Comparison of ENCODE assay signal across 8 cellular contexts in the genomic region with DNA sequence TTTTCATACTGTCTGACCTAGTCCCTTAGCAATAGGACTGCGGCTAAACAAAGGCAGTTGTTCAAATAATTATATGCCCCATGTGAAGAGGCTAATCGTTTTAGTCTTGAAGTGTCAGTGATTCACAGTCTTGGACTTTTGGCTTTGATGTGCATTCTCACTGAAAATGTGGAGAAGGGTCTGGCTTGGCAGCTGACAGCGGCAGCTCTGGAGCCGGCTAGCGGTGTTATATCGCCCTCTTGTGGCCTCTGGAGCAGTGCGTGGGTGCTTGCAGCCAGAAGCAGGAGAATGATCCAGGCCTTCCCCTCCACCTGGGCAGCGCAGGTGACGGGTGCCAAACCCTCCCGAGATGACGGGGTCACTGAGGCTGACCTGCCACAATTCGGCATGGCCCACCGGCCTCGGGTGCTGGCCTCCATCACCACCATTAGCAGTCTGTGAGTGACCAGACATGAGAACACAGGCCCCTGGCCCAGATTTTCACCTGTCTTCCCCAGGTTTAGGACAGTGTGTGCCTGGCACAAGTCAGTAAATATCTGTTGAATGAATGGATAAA.
DNase-seq lines count a peak whose midpoint lies in the region; ATAC-seq, FAIRE-seq and TF ChIP-seq lines count a peak whose summit lies in the region.

No MANE protein-coding gene starts in this region.

- no peak for TF ChIP-seq POLR2A in right lobe of liver (IDR thresholded peaks at IDR 0.05)

- intact Hi-C loops in right lobe of liver (cut with DNase I) = loop anchor here (5.0 to 10.0 kb wide), 4 partner anchors 85 to 205 kb away; a partner anchor contains a TSS

- H3K9me3 ChIP-seq in right lobe of liver = no peaks in the 10 kb centered on the region

- peak; percentile 76 for FAIRE-seq in GM19239 (lab: Jason Lieb, UNC)

- POLR2A ChIA-PET in AG04449 (lab: Yijun Ruan, JAX) = no interaction called here

- peak; percentile 45 for DNase-seq in AG04449 (ENCODE audit: low read depth, low spot score)
- peak; percentile 91 for DNase-seq in GM19239 (ENCODE audit: insufficient read length, low spot score)
- DNase-seq in NCI-H2196 treated with DMSO at 0.1 percent for 48 hours (lab: John Stamatoyannopoulos, UW; ENCODE audit: unreplicated experiment) = peak; percentile 32
- peak; percentile 86 for DNase-seq in activated CD4-positive, alpha-beta T cell treated with anti-CD3 and anti-CD28 coated beads for 48 hours
- peak; percentile 79 for DNase-seq in coronary artery (ENCODE audit: low spot score)
- peak; percentile 71 to 76 (median 74) for DNase-seq in right lobe of liver
- peak; percentile 82 for DNase-seq in stimulated activated CD4-positive, alpha-beta T cell treated with anti-CD3 and anti-CD28 coated beads, Interleukin-4, amount 100 ng/mL, for 24 hours

- TF ChIP-seq CTCF in AG04449 (IDR thresholded peaks at IDR 0.05; ENCODE audit: insufficient read depth, low read length, missing control alignments) = peak; percentile 93
- TF ChIP-seq CTCF in coronary artery (IDR thresholded peaks at IDR 0.05) = peak; percentile 98
- TF ChIP-seq CTCF in right lobe of liver (IDR thresholded peaks at IDR 0.05) = peak; percentile 93 to 97 (median 94)

- peak overlapping the region in 1 of 2 donors; percentile 10 for H3K27ac ChIP-seq in coronary artery
- no peak overlapping the region for H3K27ac ChIP-seq in right lobe of liver

- 13% methylated on average over 7 of the region's 14 CpGs for WGBS in right lobe of liver (ENCODE audit: insufficient coverage, low coverage, low lambda C conversion rate, missing lambda C conversion rate)

- no peaks in the 10 kb centered on the region for H3K36me3 ChIP-seq in right lobe of liver

- peak; percentile 84 to 93 (median 90) for ATAC-seq in right lobe of liver
- no peak for ATAC-seq in GM19023 (IDR thresholded peaks at IDR 0.05; ENCODE audit: unreplicated experiment)

- CTCF ChIA-PET in AG04449 (lab: Yijun Ruan, JAX) = interaction anchor here (0.6 to 20.1 kb wide), 7 partner anchors 10 to 141 kb away, joined by 3 to 514 read pairs (median 6); no protein-coding TSS in a partner anchor

- no peaks in the 10 kb centered on the region for H3K4me1 ChIP-seq in right lobe of liver

- H3K27me3 ChIP-seq in right lobe of liver = no peaks in the 10 kb centered on the region

- H3K4me3 ChIP-seq in AG04449 (ENCODE audit: low read depth, low read length) (no peak overlapping the region), coronary artery (no peak overlapping the region), right lobe of liver (no peak overlapping the region)

Comparison
In these comparisons a context has a peak if more than half of its experiments do, and no peak if none do; other contexts are left out.
1. DNase-seq: peak in every context shown above with its lines; median percentile 91 in GM19239; 86 in activated CD4-positive, alpha-beta T cell treated with anti-CD3 and anti-CD28 coated beads for 48 hours; 82 in stimulated activated CD4-positive, alpha-beta T cell treated with anti-CD3 and anti-CD28 coated beads, Interleukin-4, amount 100 ng/mL, for 24 hours; 79 in coronary artery; 74 in right lobe of liver; 45 in AG04449; 32 in NCI-H2196 treated with DMSO at 0.1 percent for 48 hours.